9 cellular contexts compared by ENCODE assay signal in genomic region chr16:81401035-81401950, GRCh38. TPM values are rescaled to one million over a fixed set of nuclear protein-coding genes. Genes with fewer than 3 reads are reported as not detected.
DNase-seq lines count a peak whose midpoint lies in the region; TF ChIP-seq lines count a peak whose summit lies in the region.
"Had no signal": no experiment of that assay in that cellular context is flagged by ENCODE, and none has a peak within 500 bp of the region (broad histone marks: within the 10 kb centered on the region; RNA-seq: fewer than 3 reads in every experiment).

No MANE protein-coding gene starts in this region.

- no peaks in the 10 kb centered on the region for H3K36me3 ChIP-seq in esophagus squamous epithelium
- H3K36me3 ChIP-seq in prostate gland, result no peaks in the 10 kb centered on the region
- H3K36me3 ChIP-seq in testis (ENCODE audit: low read depth, missing control alignments), result no peaks in the 10 kb centered on the region

- H3K27me3 ChIP-seq in esophagus squamous epithelium (no peaks in the 10 kb centered on the region), prostate gland (replicated peaks; ENCODE audit: insufficient read depth) (no peaks in the 10 kb centered on the region), testis (no peaks in the 10 kb centered on the region)

- H3K9me3 ChIP-seq in esophagus squamous epithelium (peaks cover 0 to 4% (median 0%) of the 10 kb centered on the region in 3 donors), prostate gland (peaks cover 6% of the 10 kb centered on the region), testis (no peaks in the 10 kb centered on the region)

- WGBS in esophagus squamous epithelium, 2 donors, result 37 to 38% methylated on average over 13 to 15 of the region's 19 CpGs
- 51% methylated on average over 19 of the region's 19 CpGs for WGBS in prostate gland
- 50 to 68% methylated on average over 16 to 19 of the region's 19 CpGs for WGBS in testis, 2 donors

- peaks cover 8 to 31% (median 24%) of the 10 kb centered on the region in 3 donors for H3K4me1 ChIP-seq in esophagus squamous epithelium
- H3K4me1 ChIP-seq in prostate gland (replicated peaks), result no peaks in the 10 kb centered on the region
- peaks cover 6% of the 10 kb centered on the region for H3K4me1 ChIP-seq in testis

- H3K27ac ChIP-seq in esophagus squamous epithelium (peak overlapping the region; percentile 34 to 75 (median 62)), prostate gland (no peak overlapping the region), testis (no peak overlapping the region)

- TF ChIP-seq CTCF in esophagus squamous epithelium (IDR thresholded peaks at IDR 0.05) (no peak), prostate gland (IDR thresholded peaks at IDR 0.05) (no peak), testis (IDR thresholded peaks at IDR 0.05) (no peak)

- intact Hi-C loops in esophagus squamous epithelium (cut with DNase I) (loop anchor here (5.0 kb wide), 1 partner anchor 326 kb away; no protein-coding TSS in a partner anchor), prostate gland (cut with DNase I) (loop anchor here (5.0 kb wide), 1 partner anchor 336 kb away; no protein-coding TSS in a partner anchor), testis (cut with DNase I; ENCODE audit: low total_unique reads) (loop anchor here (10.0 kb wide), 2 partner anchors 214 to 294 kb away; no protein-coding TSS in a partner anchor)

- H3K4me3 ChIP-seq in esophagus squamous epithelium (no peak overlapping the region), prostate gland (no peak overlapping the region), testis (no peak overlapping the region)

- DNase-seq in EH (ENCODE audit: low read depth) (peak; percentile 89), NCI-H69 (lab: John Stamatoyannopoulos, UW) (peak; percentile 87), esophagus squamous epithelium (lab: John Stamatoyannopoulos, UW) (no peak), prostate gland (ENCODE audit: low spot score) (peak; percentile 13), testis (no peak), NCI-H2196 (lab: John Stamatoyannopoulos, UW; ENCODE audit: unreplicated experiment) (no peak)
- DNase-seq in stimulated activated CD4-positive, alpha-beta T cell treated with anti-CD3 and anti-CD28 coated beads, Interleukin-15, amount 100 ng/mL, for 24 hours, result no peak
- DNase-seq in stimulated activated CD4-positive, alpha-beta T cell treated with anti-CD3 and anti-CD28 coated beads, Interleukin-12 subunit alpha, Interleukin-12 subunit beta, amount 100 ng/mL, for 4 hours, result no peak
- DNase-seq: stimulated activated CD4-positive, alpha-beta T cell treated with anti-CD3 and anti-CD28 coated beads, Interleukin-4, amount 100 ng/mL, for 1 hour had no signal

- TF ChIP-seq POLR2A in esophagus squamous epithelium (IDR thresholded peaks at IDR 0.05) (no peak), prostate gland (IDR thresholded peaks at IDR 0.05) (no peak), testis (IDR thresholded peaks at IDR 0.05) (no peak)

RNA-seq across cellular contexts. Expression of gene CMIP, which starts 43.3 kb away (rescaled TPM):
- total RNA-seq in esophagus squamous epithelium (10 to 100 TPM; 17.1 to 60.5 (median 39.7) TPM), prostate gland (10 to 100 TPM; 30.1 to 95.1 TPM), testis (10 to 100 TPM; 42.0 to 72.5 TPM)
- 34.9 TPM for polyA plus RNA-seq in testis (ENCODE audit: insufficient read depth, low read depth, low replicate concordance)

Comparison
In these comparisons a context has a peak if more than half of its experiments do, and no peak if none do; other contexts are left out.
1. DNase-seq: peak in EH (single experiment), NCI-H69 (single experiment) and prostate gland (single experiment); none in esophagus squamous epithelium (single experiment), testis (single experiment), NCI-H2196 (single experiment), stimulated activated CD4-positive, alpha-beta T cell treated with anti-CD3 and anti-CD28 coated beads, Interleukin-15, amount 100 ng/mL, for 24 hours (single experiment) and stimulated activated CD4-positive, alpha-beta T cell treated with anti-CD3 and anti-CD28 coated beads, Interleukin-12 subunit alpha, Interleukin-12 subunit beta, amount 100 ng/mL, for 4 hours (single experiment).
2. H3K27ac ChIP-seq: peak in esophagus squamous epithelium (4 of 4); none in prostate gland (0 of 2) and testis (0 of 2).